In genomic region chr6:16322666-16323312, GRCh38 we compare ENCODE assay signal across 9 cellular contexts.
DNase-seq lines count a peak whose midpoint lies in the region; ATAC-seq and TF ChIP-seq lines count a peak whose summit lies in the region.
"Had no signal": no experiment of that assay in that cellular context is flagged by ENCODE, and none has a peak within 500 bp of the region (broad histone marks: within the 10 kb centered on the region; RNA-seq: fewer than 3 reads in every experiment).

No MANE protein-coding gene starts in this region.

- TF ChIP-seq POLR2A in testis (IDR thresholded peaks at IDR 0.05), result no peak

- peaks cover 70% of the 10 kb centered on the region for H3K4me1 ChIP-seq in testis

- H3K4me3 ChIP-seq in fibroblast of mammary gland (ENCODE audit: control insufficient read depth, low read depth, low read length), result no peak overlapping the region
- no peak overlapping the region for H3K4me3 ChIP-seq in testis

- H3K36me3 ChIP-seq in testis (ENCODE audit: low read depth, missing control alignments), result no peaks in the 10 kb centered on the region

- WGBS in testis, 2 donors, result 76 to 82% methylated on average over 11 of the region's 11 CpGs

- no peaks in the 10 kb centered on the region for H3K9me3 ChIP-seq in testis

- ATAC-seq in HG03045 (IDR thresholded peaks at IDR 0.05; ENCODE audit: unreplicated experiment), result peak; percentile 83

- peak overlapping the region; percentile 59 to 85 for H3K27ac ChIP-seq in testis
- H3K27ac ChIP-seq: 22Rv1 had no signal

- DNase-seq in NCI-H1105 treated with DMSO at 0.1 percent for 48 hours (lab: John Stamatoyannopoulos, UW) (peak; percentile 8), NCI-H1105 (lab: John Stamatoyannopoulos, UW) (no peak), NCI-H82 treated with DMSO at 0.1 percent for 48 hours (lab: John Stamatoyannopoulos, UW; ENCODE audit: unreplicated experiment) (peak; percentile 57), fibroblast of mammary gland (ENCODE audit: low read depth) (peak; percentile 87), occipital lobe (lab: John Stamatoyannopoulos, UW) (peak; percentile 43), testis (peak; percentile 79)
- DNase-seq in activated CD8-positive, alpha-beta memory T cell treated with anti-CD3 and anti-CD28 coated beads, Interleukin-2, amount 50 U/mL, for 48 hours, result peak; percentile 84

- TF ChIP-seq CTCF in fibroblast of mammary gland (conservative IDR thresholded peaks at IDR 0.05; ENCODE audit: control insufficient read depth, insufficient read depth, low read depth, low read length) (no peak), testis (IDR thresholded peaks at IDR 0.05) (no peak)

- intact Hi-C loops in testis (cut with DNase I; ENCODE audit: low total_unique reads), result no loop called here

- no peaks in the 10 kb centered on the region for H3K27me3 ChIP-seq in testis
